In the genomic region with DNA sequence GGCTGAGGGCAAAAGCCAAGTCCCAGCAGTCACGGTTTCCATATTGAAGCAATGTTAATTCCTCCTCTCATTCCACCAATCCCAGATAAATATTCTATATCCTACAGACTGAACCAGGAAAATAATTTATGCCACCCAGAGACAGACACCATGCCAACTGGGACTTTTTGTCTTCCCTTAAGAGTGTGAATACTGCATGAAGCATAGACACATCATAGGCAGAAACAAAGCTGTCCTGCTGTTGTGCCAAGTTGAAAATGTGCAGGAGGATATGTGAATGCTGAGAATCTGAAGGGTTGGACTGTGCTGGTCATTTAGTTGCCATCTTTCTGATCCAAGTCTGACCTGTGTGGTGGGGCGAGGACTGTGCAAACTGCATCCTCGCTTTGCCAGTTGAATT, we compare ENCODE assay signal across 17 cellular contexts. TPM values are rescaled to one million over a fixed set of nuclear protein-coding genes. Genes with fewer than 3 reads are reported as not detected.
A peak's percentile ranks its signal among the peaks of the same experiment; 100 is the strongest.
DNase-seq lines count a peak whose midpoint lies in the region; ATAC-seq and TF ChIP-seq lines count a peak whose summit lies in the region.
"Had no signal": no experiment of that assay in that cellular context is flagged by ENCODE, and none has a peak within 500 bp of the region (broad histone marks: within the 10 kb centered on the region; RNA-seq: fewer than 3 reads in every experiment).

No MANE protein-coding gene starts in this region.

- H3K36me3 Mint-ChIP-seq in activated naive CD4-positive, alpha-beta T cell treated with anti-CD3 and anti-CD28 coated beads, Interleukin-2, amount 10 ng/mL, durations not matched to agents 7 days and 5 days = peaks cover 84% of the 10 kb centered on the region
- H3K36me3 Mint-ChIP-seq in T-cell = peaks cover 84% of the 10 kb centered on the region

- H3K27me3 Mint-ChIP-seq in activated naive CD4-positive, alpha-beta T cell treated with anti-CD3 and anti-CD28 coated beads, Interleukin-2, amount 10 ng/mL, durations not matched to agents 7 days and 5 days = no peaks in the 10 kb centered on the region
- no peaks in the 10 kb centered on the region for H3K27me3 Mint-ChIP-seq in T-cell

- H3K27ac Mint-ChIP-seq in activated naive CD4-positive, alpha-beta T cell treated with anti-CD3 and anti-CD28 coated beads, Interleukin-2, amount 10 ng/mL, durations not matched to agents 7 days and 5 days = peak overlapping the region; percentile 55
- H3K27ac Mint-ChIP-seq in T-cell = peak overlapping the region; percentile 69 to 83

- POLR2A ChIA-PET in T-cell (lab: Charles Lee) = interaction anchor here in 1 of 2 donors (1.0 kb wide), 1 partner anchor 13 kb away, joined by 4 read pairs; no protein-coding TSS in a partner anchor
- POLR2A ChIA-PET in HEK293T (lab: Yijun Ruan, JAX) = interaction anchor here (1.1 kb wide), 1 partner anchor 8 kb away, joined by 3 read pairs; no protein-coding TSS in a partner anchor

- ATAC-seq in T-cell (replicated peaks in 1 of 4) (no peak), gastroesophageal sphincter (no peak)

- H3K36me3 ChIP-seq in gastroesophageal sphincter (peaks cover 0 to 5% of the 10 kb centered on the region in 2 donors), subcutaneous abdominal adipose tissue (ENCODE audit: control insufficient read depth in 5 of 5, insufficient read depth in 5 of 5, low read length in 5 of 5) (peaks cover 6 to 23% (median 21%) of the 10 kb centered on the region in 5 donors)
- H3K36me3 ChIP-seq: Peyer's patch had no signal

- no peaks in the 10 kb centered on the region for H3K27me3 ChIP-seq in gastroesophageal sphincter
- H3K27me3 ChIP-seq in subcutaneous abdominal adipose tissue (ENCODE audit: control insufficient read depth in 5 of 5, insufficient read depth in 4 of 5, low read length in 5 of 5) = no peaks in the 10 kb centered on the region
- H3K27me3 ChIP-seq: Peyer's patch had no signal

- TF ChIP-seq EP300 in gastroesophageal sphincter (IDR thresholded peaks at IDR 0.05) = no peak

- 100% methylated on average over 1 to 2 of the region's 3 CpGs for WGBS in gastroesophageal sphincter (ENCODE audit: low coverage in 1 of 2), 2 donors

- no peak for DNase-seq in activated naive CD4-positive, alpha-beta T cell treated with anti-CD3 and anti-CD28 coated beads, Interleukin-2, amount 10 ng/mL, durations not matched to agents 7 days and 5 days
- no peak for DNase-seq in activated naive CD4-positive, alpha-beta T cell treated with anti-CD3 and anti-CD28 coated beads, Interleukin-2, amount 50 U/mL, for 16 hours
- no peak for DNase-seq in T-cell
- DNase-seq in HEK293T (ENCODE audit: extremely low spot score) = no peak
- no peak for DNase-seq in T-helper 1 cell
- DNase-seq in NCI-H2107 (lab: John Stamatoyannopoulos, UW) = no peak
- DNase-seq: DND-41, GF-D8, GOT3, KBM-7, NCI-H1694 treated with DMSO at 0.1 percent for 48 hours, NCI-H446, NCI-H748 treated with DMSO at 0.1 percent for 48 hours, Peyer's patch, Right ventricle myocardium superior had no signal

- H3K27ac ChIP-seq in gastroesophageal sphincter (peak overlapping the region in 3 of 4 donors; percentile 28 to 70 (median 67)), subcutaneous abdominal adipose tissue (ENCODE audit: low read depth, low read length) (peak overlapping the region; percentile 31)

- H3K4me3 ChIP-seq in gastroesophageal sphincter (no peak overlapping the region), subcutaneous abdominal adipose tissue (ENCODE audit: low read depth in 1 of 5, low read length in 5 of 5) (no peak overlapping the region)
- H3K4me3 ChIP-seq: Peyer's patch had no signal

- H3K4me1 ChIP-seq in gastroesophageal sphincter (peaks cover 4 to 45% (median 12%) of the 10 kb centered on the region in 3 donors), subcutaneous abdominal adipose tissue (ENCODE audit: control insufficient read depth in 5 of 5, insufficient read depth in 5 of 5, low read length in 5 of 5) (peaks cover 8 to 52% (median 33%) of the 10 kb centered on the region in 5 donors)

- no peak for TF ChIP-seq POLR2A in gastroesophageal sphincter (IDR thresholded peaks at IDR 0.05)

- H3K9me3 ChIP-seq in gastroesophageal sphincter (peaks cover 0 to 5% (median 0%) of the 10 kb centered on the region in 3 donors), subcutaneous abdominal adipose tissue (ENCODE audit: control insufficient read depth in 5 of 5, low read length in 5 of 5) (peaks cover 0 to 4% (median 0%) of the 10 kb centered on the region in 5 donors)
- H3K9me3 ChIP-seq: Peyer's patch had no signal

- H3K9me3 Mint-ChIP-seq in activated naive CD4-positive, alpha-beta T cell treated with anti-CD3 and anti-CD28 coated beads, Interleukin-2, amount 10 ng/mL, durations not matched to agents 7 days and 5 days = peaks cover 2% of the 10 kb centered on the region
- peaks cover 0 to 3% (median under 1%) of the 10 kb centered on the region in 3 donors for H3K9me3 Mint-ChIP-seq in T-cell

- CTCF ChIA-PET in activated naive CD4-positive, alpha-beta T cell treated with anti-CD3 and anti-CD28 coated beads, Interleukin-2, amount 10 ng/mL, durations not matched to agents 7 days and 5 days (lab: Charles Lee) = interaction anchor here (0.7 to 0.9 kb wide), 2 partner anchors 9 to 100 kb away, joined by 3 read pairs; no protein-coding TSS in a partner anchor
- CTCF ChIA-PET in T-cell (lab: Charles Lee) (interaction anchor here in 1 of 2 donors (0.8 to 1.1 kb wide), 2 partner anchors 9 to 30 kb away, joined by 3 to 4 read pairs; no protein-coding TSS in a partner anchor), HEK293T (lab: Yijun Ruan, JAX) (interaction anchor here (0.6 kb wide), 1 partner anchor 76 kb away, joined by 3 read pairs; no protein-coding TSS in a partner anchor)

- H3K4me1 Mint-ChIP-seq in activated naive CD4-positive, alpha-beta T cell treated with anti-CD3 and anti-CD28 coated beads, Interleukin-2, amount 10 ng/mL, durations not matched to agents 7 days and 5 days = peaks cover 42% of the 10 kb centered on the region
- H3K4me1 Mint-ChIP-seq in T-cell = peaks cover 39 to 70% (median 60%) of the 10 kb centered on the region in 3 donors

- no peak overlapping the region for H3K9ac ChIP-seq in subcutaneous abdominal adipose tissue (ENCODE audit: low read length in 5 of 5)

- no peak overlapping the region for H3K4me3 Mint-ChIP-seq in activated naive CD4-positive, alpha-beta T cell treated with anti-CD3 and anti-CD28 coated beads, Interleukin-2, amount 10 ng/mL, durations not matched to agents 7 days and 5 days
- H3K4me3 Mint-ChIP-seq in T-cell = no peak overlapping the region

- TF ChIP-seq CTCF in gastroesophageal sphincter (IDR thresholded peaks at IDR 0.05) = no peak

TF ChIP-seq in HEK293T, 16 proteins besides CTCF, POLR2A, EP300 and RAD21:
- no peak for TF ChIP-seq TARDBP (IDR thresholded peaks at IDR 0.05)
- no peak for TF ChIP-seq BHLHE40 (IDR thresholded peaks at IDR 0.05; ENCODE audit: borderline replicate concordance)
- TF ChIP-seq, protein P1, sequence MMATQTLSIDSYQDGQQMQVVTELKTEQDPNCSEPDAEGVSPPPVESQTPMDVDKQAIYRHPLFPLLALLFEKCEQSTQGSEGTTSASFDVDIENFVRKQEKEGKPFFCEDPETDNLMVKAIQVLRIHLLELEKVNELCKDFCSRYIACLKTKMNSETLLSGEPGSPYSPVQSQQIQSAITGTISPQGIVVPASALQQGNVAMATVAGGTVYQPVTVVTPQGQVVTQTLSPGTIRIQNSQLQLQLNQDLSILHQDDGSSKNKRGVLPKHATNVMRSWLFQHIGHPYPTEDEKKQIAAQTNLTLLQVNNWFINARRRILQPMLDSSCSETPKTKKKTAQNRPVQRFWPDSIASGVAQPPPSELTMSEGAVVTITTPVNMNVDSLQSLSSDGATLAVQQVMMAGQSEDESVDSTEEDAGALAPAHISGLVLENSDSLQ (IDR thresholded peaks at IDR 0.05) = no peak
- TF ChIP-seq FOXK2 (IDR thresholded peaks at IDR 0.05) = no peak
- no peak for TF ChIP-seq ZNF384 (IDR thresholded peaks at IDR 0.05)
- TF ChIP-seq LEF1 (IDR thresholded peaks at IDR 0.05; ENCODE audit: borderline replicate concordance) = no peak
- TF ChIP-seq ELF4 (IDR thresholded peaks at IDR 0.05) = no peak
- no peak for TF ChIP-seq SP1 (IDR thresholded peaks at IDR 0.05)
- TF ChIP-seq NFRKB (IDR thresholded peaks at IDR 0.05) = no peak
- TF ChIP-seq L3MBTL2 (conservative IDR thresholded peaks at IDR 0.05) = no peak
- TF ChIP-seq CTBP1 (IDR thresholded peaks at IDR 0.05; ENCODE audit: borderline replicate concordance) = no peak
- no peak for TF ChIP-seq SUZ12 (IDR thresholded peaks at IDR 0.05)

RNA-seq across cellular contexts. Expression of a gene that starts 37.7 kb away (rescaled TPM):
- total RNA-seq in T-cell = 10 to 100 TPM; 55.5 to 73.4 (median 70.7) TPM
- 100 to 1,000 TPM in 1 of 4 donors, 10 to 100 TPM in 3; 30.6 to 110 (median 68.2) TPM for total RNA-seq in gastroesophageal sphincter
